ENCODE assay signal across 8 cellular contexts in the genomic region with DNA sequence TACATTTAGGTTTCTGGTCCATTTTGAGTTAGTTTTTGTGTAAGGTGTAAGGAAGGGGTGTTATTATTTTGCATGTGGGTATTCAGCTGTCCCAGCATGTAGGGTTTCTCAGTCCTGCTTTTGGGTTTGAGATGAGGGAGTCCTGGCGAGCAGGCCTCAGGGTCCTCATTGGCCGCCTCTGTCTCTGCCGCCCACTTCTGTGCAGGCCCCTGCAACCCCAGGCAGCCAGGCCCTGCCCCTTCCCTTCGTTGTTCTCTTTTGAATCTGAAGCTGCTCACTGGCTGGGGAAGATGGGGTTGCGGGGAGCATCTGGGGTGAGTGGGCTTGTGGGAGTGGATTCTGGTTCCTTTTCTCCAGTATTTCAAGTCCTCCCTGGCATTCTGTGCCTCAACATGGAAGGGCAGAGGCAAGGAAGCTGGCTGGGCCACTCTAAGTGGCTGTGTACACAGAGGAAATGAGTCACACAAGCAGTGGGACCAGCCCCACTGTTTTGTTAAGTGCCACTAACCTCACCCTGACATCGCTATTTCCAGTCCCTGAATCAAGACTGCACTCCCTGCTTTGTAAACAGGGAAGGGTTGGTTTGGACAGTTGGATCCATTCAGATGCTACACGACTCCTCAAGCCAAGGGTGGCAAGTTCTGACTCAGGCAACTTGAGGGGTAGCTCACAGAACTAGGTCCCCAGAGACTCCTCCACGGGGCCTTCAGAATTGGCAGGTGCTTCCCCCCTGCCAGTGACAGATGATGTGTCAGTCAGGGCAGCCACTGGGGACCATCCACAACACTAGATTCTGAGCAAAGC. TPM values are rescaled to one million over a fixed set of nuclear protein-coding genes. Genes with fewer than 3 reads are reported as not detected.
DNase-seq lines count a peak whose midpoint lies in the region; ATAC-seq, FAIRE-seq and TF ChIP-seq lines count a peak whose summit lies in the region.
"Not testable (repeated sequence)": the region's sequence is repeated elsewhere in the genome, so short reads cannot be mapped to it uniquely, and the experiment has no call there.

No MANE protein-coding gene starts in this region.

- not testable (repeated sequence) for H3K27me3 Mint-ChIP-seq in Caco-2 (ENCODE audit: insufficient read depth, unreplicated experiment)

- peak overlapping the region; percentile 41 for H2AFZ ChIP-seq in GM12878 (ENCODE audit: control insufficient read depth, low read depth, low read length)
- H2AFZ ChIP-seq in keratinocyte (ENCODE audit: control insufficient read depth, low read length), result not testable (repeated sequence)

- not testable (repeated sequence) for H3K79me2 ChIP-seq in GM12878 (ENCODE audit: control insufficient read depth, insufficient read depth, low read length); keratinocyte (ENCODE audit: control insufficient read depth, insufficient read depth, low read length)

- H3K4me1 Mint-ChIP-seq in Caco-2 (ENCODE audit: low read depth, unreplicated experiment), result not testable (repeated sequence)

- ATAC-seq in GM19452 (IDR thresholded peaks at IDR 0.05; ENCODE audit: unreplicated experiment), result peak; percentile 90
- peak; percentile 79 for ATAC-seq in HG03045 (IDR thresholded peaks at IDR 0.05; ENCODE audit: unreplicated experiment)
- peak; percentile 97 for ATAC-seq in GM12878

- H3K4me2 ChIP-seq in GM12878 (ENCODE audit: control insufficient read depth, insufficient read depth); keratinocyte (ENCODE audit: control insufficient read depth, extremely low read depth, insufficient read depth, low read depth, low read length): not testable (repeated sequence)

- not testable (repeated sequence) for BruUV-seq in Caco-2 (replicated peaks; lab: Mats Ljungman, UMichigan); GM12878 (replicated peaks; lab: Mats Ljungman, UMichigan)

- not testable (repeated sequence) for DNase-seq in Caco-2; keratinocyte (ENCODE audit: low read depth, low spot score)
- peak; percentile 30 to 38 (median 38) for DNase-seq in NCI-H1417 (lab: John Stamatoyannopoulos, UW)
- peak; percentile 14 to 59 for DNase-seq in SW 1271 (lab: John Stamatoyannopoulos, UW)
- peak; percentile 24 for DNase-seq in GM12878 (ENCODE audit: low read depth, low spot score)
- DNase-seq in stimulated activated CD8-positive, alpha-beta memory T cell treated with anti-CD3 and anti-CD28 coated beads, Interleukin-2, amount 100 ng/mL, for 48 hours (ENCODE audit: low read depth in 2 of 2), result peak; percentile 13 to 23

- not testable (repeated sequence) for H3K27me3 ChIP-seq in Caco-2 (replicated peaks; ENCODE audit: control insufficient read depth, insufficient read depth, low read length); GM12878 (replicated peaks in 1 of 2; ENCODE audit: control insufficient read depth in 2 of 2, insufficient read depth in 2 of 2, low read length in 1 of 2); keratinocyte (ENCODE audit: control insufficient read depth, extremely low read depth, insufficient read depth, low read length)

- in situ Hi-C loops in GM12878 (cut with MboI), result not testable (repeated sequence)

- SMC1A ChIA-PET in GM12878 (lab: Charles Lee; ENCODE audit: uncharacterized antibody, unreplicated experiment), result interaction anchor here (0.7 kb wide), 1 partner anchor 55 kb away, joined by 3 read pairs; no protein-coding TSS in a partner anchor

- POLR2A ChIA-PET in Caco-2 (lab: Charles Lee); GM12878 (lab: Charles Lee): not testable (repeated sequence)

- intact Hi-C loops in Caco-2 (cut with micrococcal nuclease; ENCODE audit: unreplicated experiment); GM12878 (cut with micrococcal nuclease; ENCODE audit: unreplicated experiment): not testable (repeated sequence)

- peak overlapping the region; percentile 50 for H3K27ac Mint-ChIP-seq in Caco-2 (ENCODE audit: unreplicated experiment)

- H3K4me3 Mint-ChIP-seq in Caco-2 (ENCODE audit: unreplicated experiment), result not testable (repeated sequence)

- not testable (repeated sequence) for H3K4me3 ChIP-seq in Caco-2 (ENCODE audit: low read depth, low read length); GM12878; keratinocyte (ENCODE audit: control insufficient read depth in 2 of 3, extremely low read depth in 1 of 3, insufficient read depth in 2 of 3, low read depth in 1 of 3, low read length in 3 of 3)

- H3K4me1 ChIP-seq in Caco-2; GM12878 (ENCODE audit: control insufficient read depth, insufficient read depth, low read length); keratinocyte (ENCODE audit: control insufficient read depth, extremely low read depth, insufficient read depth, low read length): not testable (repeated sequence)

- WGBS in GM12878 (ENCODE audit: insufficient coverage, insufficient replicate concordance, low lambda C conversion rate, missing lambda C conversion rate), result 0% methylated on average over 4 of the region's 8 CpGs

- not testable (repeated sequence) for H3K36me3 ChIP-seq in Caco-2 (ENCODE audit: control insufficient read depth, insufficient read depth, low read length); GM12878 (ENCODE audit: control insufficient read depth in 2 of 2, insufficient read depth in 2 of 2, low read length in 1 of 2); keratinocyte (ENCODE audit: control insufficient read depth in 2 of 2, extremely low read depth in 1 of 2, insufficient read depth in 2 of 2, low read length in 2 of 2)

- not testable (repeated sequence) for H4K20me1 ChIP-seq in GM12878 (ENCODE audit: control insufficient read depth, insufficient read depth); keratinocyte (ENCODE audit: control insufficient read depth, extremely low read depth, insufficient read depth, low read length)

- H3K27ac ChIP-seq in GM12878 (ENCODE audit: control insufficient read depth, insufficient read depth), result peak overlapping the region; percentile 39; the same call in 1 of the 2 replicates
- H3K27ac ChIP-seq in keratinocyte (ENCODE audit: control insufficient read depth, insufficient read depth, low read length), result not testable (repeated sequence)

- H3K9ac ChIP-seq in GM12878 (ENCODE audit: control insufficient read depth, insufficient read depth, low read length); keratinocyte (ENCODE audit: control insufficient read depth, extremely low read depth, insufficient read depth, low read length): not testable (repeated sequence)

- not testable (repeated sequence) for H3K9me3 Mint-ChIP-seq in Caco-2 (ENCODE audit: unreplicated experiment)

- FAIRE-seq in GM12878 (lab: Jason Lieb, UNC), result not testable (repeated sequence)
- peak; percentile 59 for FAIRE-seq in keratinocyte (lab: Jason Lieb, UNC)

- not testable (repeated sequence) for H3K9me3 ChIP-seq in Caco-2; GM12878 (replicated peaks; ENCODE audit: control insufficient read depth, insufficient read depth, low read length); keratinocyte (ENCODE audit: control insufficient read depth, low read depth, low read length)

- not testable (repeated sequence) for TF ChIP-seq EP300 in GM12878 (IDR thresholded peaks at IDR 0.05; ENCODE audit: borderline replicate concordance in 1 of 2, control insufficient read depth in 1 of 2, low read depth in 2 of 2, low read length in 2 of 2)

- TF ChIP-seq POLR2A in GM12878 (IDR thresholded peaks at IDR 0.05; ENCODE audit: low read depth, low read length), result not testable (repeated sequence)

- CTCF ChIA-PET in Caco-2 (lab: Charles Lee), result not testable (repeated sequence)
- CTCF ChIA-PET in GM12878 (lab: Yijun Ruan, JAX), result interaction anchor here (1.2 kb wide), 1 partner anchor 33 kb away, joined by 3 read pairs; no protein-coding TSS in a partner anchor

- not testable (repeated sequence) for H3K36me3 Mint-ChIP-seq in Caco-2 (ENCODE audit: insufficient read depth, unreplicated experiment)

- H3K9me1 ChIP-seq in keratinocyte (ENCODE audit: control insufficient read depth, extremely low read depth, insufficient read depth, low read length), result not testable (repeated sequence)

- not testable (repeated sequence) for TF ChIP-seq CTCF in Caco-2 (IDR thresholded peaks at IDR 0.05; ENCODE audit: insufficient read depth in 1 of 2, low read depth in 1 of 2, low read length in 1 of 2, severe bottlenecking in 1 of 2, unreplicated experiment in 1 of 2); GM12878 (IDR thresholded peaks at IDR 0.05 in 2 of 3, conservative IDR thresholded peaks at IDR 0.05 in 1 of 3; ENCODE audit: control insufficient read depth in 2 of 3, extremely low read depth in 1 of 3, insufficient read depth in 1 of 3, low read depth in 3 of 3, low read length in 3 of 3); keratinocyte (optimal IDR thresholded peaks at IDR 0.05 in 1 of 3, IDR thresholded peaks at IDR 0.05 in 1 of 3, conservative IDR thresholded peaks at IDR 0.05 in 1 of 3; ENCODE audit: extremely low read depth in 1 of 3, insufficient read depth in 2 of 3, low read length in 3 of 3)

- RAD21 ChIA-PET in GM12878 (lab: Charles Lee; ENCODE audit: unreplicated experiment), result not testable (repeated sequence)

- dilution Hi-C loops in keratinocyte (cut with MboI; ENCODE audit: extremely low pct_ligation_motif_present, low sequenced_read_pairs), result not testable (repeated sequence)

- TF ChIP-seq RAD21 in GM12878 (IDR thresholded peaks at IDR 0.05; ENCODE audit: insufficient read depth, low read depth, low read length), result not testable (repeated sequence)

RNA-seq across cellular contexts. Expression of a gene that starts 28.8 kb away (rescaled TPM):
- total RNA-seq in Caco-2 (2022), result 30.4 and 36.8 TPM in 2 replicates
- total RNA-seq in GM12878 (2013; cell fraction: nucleolus; rRNA removed), result 41.5 and 42.8 TPM in 2 replicates
- 7.0 and 8.5 TPM in 2 replicates for total RNA-seq in GM12878 (2014; rRNA removed)
- total RNA-seq in GM12878 (2014; rRNA removed; fragmentation: Illumina TruSeq; extraction: Trizol), result 6.7 and 8.0 TPM in 2 replicates
- total RNA-seq in GM12878 (2021), result 24.6 and 27.8 TPM in 2 replicates
- 8.4 TPM for polyA plus RNA-seq in GM12878 (2011; ENCODE audit: low read depth)
- 6.3 and 10.8 TPM in 2 replicates for polyA plus RNA-seq in GM12878 (2011; rRNA removed)
- 11.9 and 16.0 TPM in 2 replicates for polyA plus RNA-seq in GM12878 (2011; cell fraction: cytosol; rRNA removed)
- 25.3 and 40.0 TPM in 2 replicates for polyA plus RNA-seq in GM12878 (2011; cell fraction: nucleus; rRNA removed)
- polyA plus RNA-seq in GM12878 (2012), result 9.6 and 15.2 TPM in 2 replicates
- polyA plus RNA-seq in GM12878 (2014; fragmentation: Illumina TruSeq; extraction: Trizol), result 4.6 and 9.0 TPM in 2 replicates
- polyA plus RNA-seq in GM12878 (2014; fragmentation: Nextera tagmentation; extraction: Ambion mirVana), result under 1 TPM; 0.21 to 0.40 TPM
- polyA plus RNA-seq in GM12878 (2014; rRNA removed), result 9.8 and 12.2 TPM in 2 replicates
- 10 to 100 TPM; 11.0 to 11.1 TPM for polyA plus RNA-seq in GM12878 (2016; fragmentation: Nextera tagmentation; extraction: Ambion mirVana)
- 41.1 and 73.0 TPM in 2 replicates for polyA minus RNA-seq in GM12878 (2011; rRNA and poly(A)+ RNA removed)
- 9.4 and 23.0 TPM in 2 replicates for polyA minus RNA-seq in GM12878 (2011; cell fraction: cytosol; rRNA and poly(A)+ RNA removed)
- polyA minus RNA-seq in GM12878 (2011; cell fraction: nucleus; rRNA and poly(A)+ RNA removed), result 10.8 and 22.5 TPM in 2 replicates
- 30.1 to 69.1 TPM (median 33.0 TPM) in 3 replicates for polyA plus RNA-seq in keratinocyte
- polyA plus RNA-seq in keratinocyte (2011; ENCODE audit: low read depth), result 44.7 TPM
- polyA plus RNA-seq in keratinocyte (2011; cell fraction: cytosol; rRNA removed), result 27.7 and 39.6 TPM in 2 replicates
- polyA plus RNA-seq in keratinocyte (2011; cell fraction: nucleus; rRNA removed), result 92.2 and 104 TPM in 2 replicates
- polyA plus RNA-seq in keratinocyte (2012; ENCODE audit: low replicate concordance), result 41.2 and 60.6 TPM in 2 replicates
- 137 to 318 TPM (median 188 TPM) in 3 replicates for polyA minus RNA-seq in keratinocyte
- 136 TPM for polyA minus RNA-seq in keratinocyte (2011; cell fraction: cytosol; rRNA and poly(A)+ RNA removed)
- polyA minus RNA-seq in keratinocyte (2011; cell fraction: nucleus; rRNA and poly(A)+ RNA removed), result 92.9 and 125 TPM in 2 replicates

RNA-seq across cellular contexts. Expression of a gene that starts 29.1 kb away (rescaled TPM):
- 35.9 and 40.2 TPM in 2 replicates for total RNA-seq in Caco-2 (2022)
- total RNA-seq in GM12878 (2013; cell fraction: nucleolus; rRNA removed), result 67.6 and 70.0 TPM in 2 replicates
- 28.7 and 30.3 TPM in 2 replicates for total RNA-seq in GM12878 (2014; rRNA removed)
- 14.1 and 14.6 TPM in 2 replicates for total RNA-seq in GM12878 (2014; rRNA removed; fragmentation: Illumina TruSeq; extraction: Trizol)
- total RNA-seq in GM12878 (2021), result 33.1 and 45.7 TPM in 2 replicates
- 10.4 TPM for polyA plus RNA-seq in GM12878 (2011; ENCODE audit: low read depth)
- polyA plus RNA-seq in GM12878 (2011; rRNA removed), result 9.2 and 16.0 TPM in 2 replicates
- polyA plus RNA-seq in GM12878 (2011; cell fraction: cytosol; rRNA removed), result 12.8 and 21.8 TPM in 2 replicates
- 221 and 238 TPM in 2 replicates for polyA plus RNA-seq in GM12878 (2011; cell fraction: nucleus; rRNA removed)
- polyA plus RNA-seq in GM12878 (2012), result 16.7 and 22.4 TPM in 2 replicates
- 8.3 and 16.1 TPM in 2 replicates for polyA plus RNA-seq in GM12878 (2014; fragmentation: Illumina TruSeq; extraction: Trizol)
- polyA plus RNA-seq in GM12878 (2014; fragmentation: Nextera tagmentation; extraction: Ambion mirVana), result 1 to 10 TPM in 1 of 2 experiments, under 1 TPM in 1; 0.64 to 1.1 TPM
- 41.3 and 43.8 TPM in 2 replicates for polyA plus RNA-seq in GM12878 (2014; rRNA removed)
- polyA plus RNA-seq in GM12878 (2016; fragmentation: Nextera tagmentation; extraction: Ambion mirVana), result 10 to 100 TPM; 19.2 to 19.3 TPM
- 14.5 and 30.4 TPM in 2 replicates for polyA minus RNA-seq in GM12878 (2011; rRNA and poly(A)+ RNA removed)
- 8.4 and 9.3 TPM in 2 replicates for polyA minus RNA-seq in GM12878 (2011; cell fraction: cytosol; rRNA and poly(A)+ RNA removed)
- polyA minus RNA-seq in GM12878 (2011; cell fraction: nucleus; rRNA and poly(A)+ RNA removed), result 37.4 and 76.3 TPM in 2 replicates
- 13.2 to 37.4 TPM (median 14.4 TPM) in 3 replicates for polyA plus RNA-seq in keratinocyte
- 13.8 TPM for polyA plus RNA-seq in keratinocyte (2011; ENCODE audit: low read depth)
- 9.9 and 18.5 TPM in 2 replicates for polyA plus RNA-seq in keratinocyte (2011; cell fraction: cytosol; rRNA removed)
- 70.1 and 88.7 TPM in 2 replicates for polyA plus RNA-seq in keratinocyte (2011; cell fraction: nucleus; rRNA removed)
- polyA plus RNA-seq in keratinocyte (2012; ENCODE audit: low replicate concordance), result 16.6 and 34.7 TPM in 2 replicates
- polyA minus RNA-seq in keratinocyte, result 16.5 to 25.6 TPM (median 18.3 TPM) in 3 replicates
- 21.3 TPM for polyA minus RNA-seq in keratinocyte (2011; cell fraction: cytosol; rRNA and poly(A)+ RNA removed)
- polyA minus RNA-seq in keratinocyte (2011; cell fraction: nucleus; rRNA and poly(A)+ RNA removed), result 47.1 and 62.7 TPM in 2 replicates
